ENCODE assay signal across 21 cellular contexts in genomic region chr2:69615078-69615630, GRCh38. TPM values are rescaled to one million over a fixed set of nuclear protein-coding genes. Genes with fewer than 3 reads are reported as not detected.
DNase-seq lines count a peak whose midpoint lies in the region; ATAC-seq, FAIRE-seq and TF ChIP-seq lines count a peak whose summit lies in the region.
"Had no signal": no experiment of that assay in that cellular context is flagged by ENCODE, and none has a peak within 500 bp of the region (broad histone marks: within the 10 kb centered on the region; RNA-seq: fewer than 3 reads in every experiment).

No MANE protein-coding gene starts in this region.

- H3K4me2 ChIP-seq in HepG2 (ENCODE audit: low read depth, low read length), result no peak overlapping the region
- peak overlapping the region; percentile 48 for H3K4me2 ChIP-seq in PC-3 (ENCODE audit: low read length)
- H3K4me2 ChIP-seq in mesendoderm (ENCODE audit: low read length), result no peak overlapping the region
- H3K4me2 ChIP-seq: SK-N-SH had no signal

- peaks cover 13% of the 10 kb centered on the region for H3K79me1 ChIP-seq in mesendoderm (ENCODE audit: low read length)

- TF ChIP-seq EP300 in HepG2 (IDR thresholded peaks at IDR 0.05; ENCODE audit: low read depth in 2 of 2, low read length in 2 of 2) (no peak), HepG2 (CRISPR knock-in tag; IDR thresholded peaks at IDR 0.05; ENCODE audit: borderline replicate concordance) (no peak)

- no peak overlapping the region for H4K5ac ChIP-seq in mesendoderm (ENCODE audit: low read length)

- H3K9me2 ChIP-seq in PC-3 (replicated peaks; ENCODE audit: low read length), result no peaks in the 10 kb centered on the region
- H3K9me2 ChIP-seq: SK-N-SH had no signal

- CTCF ChIA-PET in HepG2 (lab: Yijun Ruan, JAX; ENCODE audit: low intra/inter-chr PET ratio, low total read pairs) (no interaction called here), PC-3 (lab: Charles Lee) (interaction anchor here (0.6 kb wide), 1 partner anchor 529 kb away, joined by 3 read pairs; no protein-coding TSS in a partner anchor)

- ATAC-seq in HepG2, result no peak; the same call in 2 of the 3 replicates
- ATAC-seq in right lobe of liver, result no peak
- peak; percentile 21; the same call in 1 of the 2 replicates for ATAC-seq in PC-3
- ATAC-seq: upper lobe of right lung had no signal

- no peak overlapping the region for H3K9ac ChIP-seq in HepG2 (ENCODE audit: insufficient read depth, low read depth, low read length)
- no peak overlapping the region for H3K9ac ChIP-seq in PC-3 (ENCODE audit: low read length)
- H3K9ac ChIP-seq in mesendoderm (ENCODE audit: low read length), result no peak overlapping the region
- H3K9ac ChIP-seq: SK-N-SH had no signal

- H4K20me1 ChIP-seq in HepG2 (ENCODE audit: insufficient read depth, low read length), result no peaks in the 10 kb centered on the region
- H4K20me1 ChIP-seq in PC-3 (ENCODE audit: low read length), result peaks cover 4% of the 10 kb centered on the region; the same call in 1 of the 2 replicates

- H3K36me3 ChIP-seq in HepG2 (replicated peaks in 1 of 2; ENCODE audit: control insufficient read depth in 1 of 2, insufficient read depth in 2 of 2, low read length in 2 of 2), result 0 out of 5 replicates have a peak, but pooled peaks cover 0 to 4% of the 10 kb centered on the region in 2 experiments
- H3K36me3 ChIP-seq in right lobe of liver, result no peaks in the 10 kb centered on the region
- H3K36me3 ChIP-seq in PC-3 (ENCODE audit: low read depth, low read length), result peaks cover 15% of the 10 kb centered on the region; the same call in 1 of the 2 replicates
- H3K36me3 ChIP-seq in uterus, result no peaks in the 10 kb centered on the region
- no peaks in the 10 kb centered on the region for H3K36me3 ChIP-seq in mesendoderm (ENCODE audit: control insufficient read depth, insufficient read depth, low read length)
- H3K36me3 ChIP-seq: Peyer's patch, right atrium auricular region, upper lobe of right lung had no signal

- no peak overlapping the region for H3K56ac ChIP-seq in mesendoderm (ENCODE audit: low read length)

- no peaks in the 10 kb centered on the region for H3F3A ChIP-seq in PC-3 (ENCODE audit: low read length, unreplicated experiment)

- H3K27me3 ChIP-seq in HepG2 (ENCODE audit: control insufficient read depth in 1 of 2, insufficient read depth in 2 of 2, low read length in 2 of 2), result no peaks in the 10 kb centered on the region
- no peaks in the 10 kb centered on the region for H3K27me3 ChIP-seq in right lobe of liver
- H3K27me3 ChIP-seq in PC-3 (ENCODE audit: low read length), result no peaks in the 10 kb centered on the region
- no peaks in the 10 kb centered on the region for H3K27me3 ChIP-seq in uterus
- H3K27me3 ChIP-seq in mesendoderm (ENCODE audit: insufficient read depth, low read length, poor library complexity), result no peaks in the 10 kb centered on the region
- H3K27me3 ChIP-seq: Peyer's patch, right atrium auricular region, upper lobe of right lung had no signal

- H2AK5ac ChIP-seq in mesendoderm (ENCODE audit: low read length), result no peak overlapping the region

- H2BK120ac ChIP-seq in mesendoderm (ENCODE audit: low read depth, low read length), result no peak overlapping the region

- H3K79me2 ChIP-seq in HepG2 (ENCODE audit: insufficient read depth, low read length) (peaks cover 9% of the 10 kb centered on the region), PC-3 (ENCODE audit: low read length) (peaks cover 92% of the 10 kb centered on the region), mesendoderm (ENCODE audit: control insufficient read depth, insufficient read depth, low read length) (no peaks in the 10 kb centered on the region)

- no peak for TF ChIP-seq POLR2A in HepG2 (IDR thresholded peaks at IDR 0.05; ENCODE audit: insufficient read depth in 1 of 2, low read depth in 2 of 2, low read length in 2 of 2)
- TF ChIP-seq POLR2A in right lobe of liver (IDR thresholded peaks at IDR 0.05), result no peak
- no peak for TF ChIP-seq POLR2A in uterus (IDR thresholded peaks at IDR 0.05)

- H3K4me3 ChIP-seq in HepG2 (replicated peaks in 1 of 3; ENCODE audit: insufficient read depth in 1 of 3, low read depth in 2 of 3, low read length in 3 of 3), result no peak overlapping the region
- no peak overlapping the region for H3K4me3 ChIP-seq in right lobe of liver
- no peak overlapping the region for H3K4me3 ChIP-seq in PC-3 (ENCODE audit: low read length)
- no peak overlapping the region for H3K4me3 ChIP-seq in epithelial cell of esophagus (ENCODE audit: low read length)
- no peak overlapping the region for H3K4me3 ChIP-seq in uterus
- H3K4me3 ChIP-seq in mesendoderm (ENCODE audit: low read length), result no peak overlapping the region
- H3K4me3 ChIP-seq: Peyer's patch, right atrium auricular region, upper lobe of right lung had no signal

- no peak for TF ChIP-seq RAD21 in HepG2 (CRISPR knock-in tag; IDR thresholded peaks at IDR 0.05)

- TF ChIP-seq CTCF in HepG2 (CRISPR knock-in tag; IDR thresholded peaks at IDR 0.05) (no peak), right lobe of liver (IDR thresholded peaks at IDR 0.05) (no peak), PC-3 (conservative IDR thresholded peaks at IDR 0.05; ENCODE audit: low read depth, low read length) (no peak), epithelial cell of esophagus (IDR thresholded peaks at IDR 0.05; ENCODE audit: insufficient read depth, low read depth, low read length, missing control alignments) (no peak), uterus (IDR thresholded peaks at IDR 0.05) (no peak)

- H3K27ac ChIP-seq in HepG2 (ENCODE audit: extremely low read length, insufficient read depth, low read length) (no peak overlapping the region), right lobe of liver (no peak overlapping the region), PC-3 (ENCODE audit: low read length) (peak overlapping the region; percentile 47), uterus (peak overlapping the region; percentile 8 to 56), mesendoderm (ENCODE audit: low read depth, low read length) (no peak overlapping the region)
- H3K27ac ChIP-seq: Peyer's patch, right atrium auricular region, upper lobe of right lung had no signal

- no peak for FAIRE-seq in HepG2 (lab: Jason Lieb, UNC)
- FAIRE-seq: G401.6 had no signal

- H3K4ac ChIP-seq in mesendoderm (ENCODE audit: low read depth, low read length), result no peak overlapping the region

- H2BK5ac ChIP-seq in mesendoderm (ENCODE audit: low read length), result no peak overlapping the region

- no peak overlapping the region for H3K23ac ChIP-seq in mesendoderm (ENCODE audit: low read length)

- no peaks in the 10 kb centered on the region for H3K9me3 ChIP-seq in HepG2 (ENCODE audit: low read length)
- H3K9me3 ChIP-seq in right lobe of liver, result no peaks in the 10 kb centered on the region
- no peaks in the 10 kb centered on the region for H3K9me3 ChIP-seq in PC-3 (ENCODE audit: low read length)
- no peaks in the 10 kb centered on the region for H3K9me3 ChIP-seq in uterus
- H3K9me3 ChIP-seq: Peyer's patch, upper lobe of right lung had no signal

- no TSS peak for BruUV-seq in HepG2 (replicated peaks; lab: Mats Ljungman, UMichigan)
- no TSS peak for BruUV-seq in PC-3 (replicated peaks; lab: Mats Ljungman, UMichigan)

- H2BK15ac ChIP-seq in mesendoderm (replicated peaks; ENCODE audit: low read depth), result no peak overlapping the region

- 88% methylated on average over 7 of the region's 7 CpGs for WGBS in HepG2 (ENCODE audit: low lambda C conversion rate)
- 100% methylated on average over 3 of the region's 7 CpGs for WGBS in right lobe of liver (ENCODE audit: insufficient coverage, low coverage, low lambda C conversion rate, missing lambda C conversion rate)
- no CpG with 5 or more reads among the region's 7 CpGs for WGBS in mesendoderm (ENCODE audit: extremely low coverage, insufficient coverage, low lambda C conversion rate)

- no peak overlapping the region for H2AFZ ChIP-seq in HepG2 (ENCODE audit: low read length)
- H2AFZ ChIP-seq in PC-3 (ENCODE audit: low read length), result no peak overlapping the region

- peak; percentile 10 for DNase-seq in HepG2 (ENCODE audit: low spot score)
- no peak for DNase-seq in right lobe of liver
- peak; percentile 84 for DNase-seq in PC-3
- DNase-seq in epithelial cell of esophagus (ENCODE audit: low read depth), result peak; percentile 45
- DNase-seq in uterus, result no peak
- DNase-seq in mesendoderm, result no peak
- DNase-seq in CD1c-positive myeloid dendritic cell (ENCODE audit: extremely low spot score), result no peak
- no peak for DNase-seq in SKM-1 (lab: John Stamatoyannopoulos, UW; ENCODE audit: unreplicated experiment)
- DNase-seq: activated CD4-positive, alpha-beta T cell treated with anti-CD3 and anti-CD28 coated beads for 1 hour; activated naive CD4-positive, alpha-beta T cell treated with anti-CD3 and anti-CD28 coated beads, Interleukin-2, amount 50 U/mL, for 16 hours; erythroblast; Karpas-422; NCI-H1105 treated with DMSO at 0.1 percent for 48 hours; NCI-H2107; NCI-H82; Peyer's patch; SK-N-SH; stimulated activated naive CD4-positive, alpha-beta T cell; upper lobe of right lung had no signal

- POLR2A ChIA-PET in HepG2 (lab: Yijun Ruan, JAX), result no interaction called here
- POLR2A ChIA-PET in PC-3 (lab: Charles Lee; ENCODE audit: unreplicated experiment), result no interaction called here

- H3K4me1 ChIP-seq in HepG2 (ENCODE audit: insufficient read depth, low read length) (peaks cover 13% of the 10 kb centered on the region), right lobe of liver (peaks cover 0 to 10% (median 0%) of the 10 kb centered on the region in 4 donors), PC-3 (ENCODE audit: insufficient read depth, low read length) (peaks cover 34% of the 10 kb centered on the region), uterus (peaks cover 8 to 22% of the 10 kb centered on the region in 2 donors), mesendoderm (ENCODE audit: control insufficient read depth, low read depth, low read length) (peaks cover 3% of the 10 kb centered on the region)

- H4K8ac ChIP-seq in mesendoderm (ENCODE audit: low read depth, low read length), result no peak overlapping the region

- H3K18ac ChIP-seq in mesendoderm (ENCODE audit: low read length), result no peak overlapping the region

- intact Hi-C loops in HepG2 (cut with micrococcal nuclease; ENCODE audit: unreplicated experiment) (no loop called here), right lobe of liver (cut with DNase I) (no loop called here), PC-3 (cut with micrococcal nuclease) (loop anchor here (5.0 kb wide), 1 partner anchor 33 kb away; no protein-coding TSS in a partner anchor), uterus (cut with DNase I; ENCODE audit: low total_unique reads) (no loop called here)

- in situ Hi-C loops in HepG2 (cut with HindIII; ENCODE audit: extremely low pct_ligation_motif_present, low pct_unique_long_range_greater_than_20kb), result no loop called here

RNA-seq across cellular contexts. Expression of gene AAK1, which starts 28.4 kb away (rescaled TPM):
- total RNA-seq in HepG2 (2016; rRNA removed; fragmentation: Illumina TruSeq; extraction: Trizol), result 10.3 and 15.2 TPM in 2 replicates
- total RNA-seq in HepG2 (2016; cell fraction: cytosol; rRNA removed; fragmentation: Illumina TruSeq; extraction: Trizol; ENCODE audit: low read depth), result 2.4 and 3.1 TPM in 2 replicates
- 9.4 and 12.9 TPM in 2 replicates for total RNA-seq in HepG2 (2016; cell fraction: insoluble cytoplasmic fraction; rRNA removed; fragmentation: Illumina TruSeq; extraction: Trizol)
- total RNA-seq in HepG2 (2016; cell fraction: membrane; rRNA removed; fragmentation: Illumina TruSeq; extraction: Trizol), result 7.2 and 7.6 TPM in 2 replicates
- 20.2 and 27.8 TPM in 2 replicates for total RNA-seq in HepG2 (2016; cell fraction: nucleus; rRNA removed; fragmentation: Illumina TruSeq; extraction: Trizol)
- 9.4 and 9.8 TPM in 2 replicates for polyA plus RNA-seq in HepG2 (2011; rRNA removed)
- 4.3 and 6.0 TPM in 2 replicates for polyA plus RNA-seq in HepG2 (2011; cell fraction: cytosol; rRNA removed)
- polyA plus RNA-seq in HepG2 (2011; cell fraction: nucleus; rRNA removed), result 13.6 and 15.8 TPM in 2 replicates
- 7.2 and 9.5 TPM in 2 replicates for polyA plus RNA-seq in HepG2 (2012)
- 0.59 and 1.3 TPM in 2 replicates for polyA plus RNA-seq in HepG2 (2016; cell fraction: cytosol; fragmentation: Illumina TruSeq; extraction: Trizol; ENCODE audit: low read depth)
- polyA plus RNA-seq in HepG2 (2016; cell fraction: insoluble cytoplasmic fraction; fragmentation: Illumina TruSeq; extraction: Trizol; ENCODE audit: low read depth), result 7.3 and 8.6 TPM in 2 replicates
- polyA plus RNA-seq in HepG2 (2016; cell fraction: membrane; fragmentation: Illumina TruSeq; extraction: Trizol; ENCODE audit: low read depth), result 1.5 and 1.9 TPM in 2 replicates
- polyA plus RNA-seq in HepG2 (2016; cell fraction: nucleus; fragmentation: Illumina TruSeq; extraction: Trizol; ENCODE audit: insufficient read depth, low read depth), result 14.2 and 15.4 TPM in 2 replicates
- 8.6 and 11.3 TPM in 2 replicates for polyA minus RNA-seq in HepG2 (2011; rRNA and poly(A)+ RNA removed; ENCODE audit: low replicate concordance)
- 17.2 and 18.3 TPM in 2 replicates for polyA minus RNA-seq in HepG2 (2011; cell fraction: cytosol; rRNA and poly(A)+ RNA removed)
- polyA minus RNA-seq in HepG2 (2011; cell fraction: nucleus; rRNA and poly(A)+ RNA removed), result 41.1 and 50.6 TPM in 2 replicates
- total RNA-seq in right lobe of liver, result 10 to 100 TPM; 12.7 to 30.5 (median 20.5) TPM
- 46.8 and 47.9 TPM in 2 replicates for total RNA-seq in PC-3 (2014; rRNA removed)
- 10 to 100 TPM; 13.1 to 66.3 (median 32.5) TPM for total RNA-seq in uterus
- polyA plus RNA-seq in mesendoderm (2013, experiment 1 of 2), result 36.8 TPM
- polyA plus RNA-seq in mesendoderm (2013, experiment 2 of 2), result 32.8 TPM

Comparison
In these comparisons a context has a peak if more than half of its experiments do, and no peak if none do; other contexts are left out.
1. DNase-seq: peak in HepG2 (single experiment), PC-3 (single experiment) and epithelial cell of esophagus (single experiment); none in right lobe of liver (0 of 3), uterus (0 of 2), mesendoderm (single experiment), CD1c-positive myeloid dendritic cell (single experiment) and SKM-1 (single experiment).
2. H3K27ac ChIP-seq: peak in PC-3 (single experiment) and uterus (2 of 2); none in HepG2 (single experiment), right lobe of liver (0 of 3) and mesendoderm (single experiment).